Comparison of ENCODE assay signal across 8 cellular contexts in genomic region chr1:146938242-146938902, GRCh38.
DNase-seq lines count a peak whose midpoint lies in the region; ATAC-seq and FAIRE-seq lines count a peak whose summit lies in the region.
"Not testable (repeated sequence)": the region's sequence is repeated elsewhere in the genome, so short reads cannot be mapped to it uniquely, and the experiment has no call there.

Gene NBPF12, plus strand, starts transcription at chr1:146938324. Its CDS starts 21,820 bp downstream, at chr1:146960144.

- not testable (repeated sequence) for H3K36me3 Mint-ChIP-seq in memory B cell

- H3K27ac Mint-ChIP-seq in memory B cell = peak within 1 kb of the TSS; percentile 94

- not testable (repeated sequence) for H3K4me1 Mint-ChIP-seq in memory B cell

- peak; percentile 65 for DNase-seq in CMK (ENCODE audit: low read depth)
- peak; percentile 21 for DNase-seq in HTR-8/SVneo (ENCODE audit: insufficient read length, low spot score)
- DNase-seq in NOMO-1 treated with DMSO at 0.1 percent for 48 hours (lab: John Stamatoyannopoulos, UW; ENCODE audit: unreplicated experiment) = peak; percentile 51
- DNase-seq in activated CD8-positive, alpha-beta memory T cell treated with anti-CD3 and anti-CD28 coated beads for 1 hour (ENCODE audit: extremely low read depth in 1 of 2, low read depth in 1 of 2) = peak; percentile 34 to 65
- peak; percentile 60 for DNase-seq in effector CD8-positive, alpha-beta T cell (lab: John Stamatoyannopoulos, UW)
- peak; percentile 63 to 80 for DNase-seq in memory B cell (ENCODE audit: low spot score in 2 of 2)
- peak; percentile 70 to 83 (median 70) for DNase-seq in stimulated activated CD4-positive, alpha-beta T cell treated with anti-CD3 and anti-CD28 coated beads, TNF-alpha, amount 100 ng/mL, for 24 hours (ENCODE audit: low read depth in 3 of 3)

- peak within 1 kb of the TSS; percentile 93 for H3K4me3 Mint-ChIP-seq in memory B cell

- peak; percentile 76 for ATAC-seq in GM21367 (IDR thresholded peaks at IDR 0.05; ENCODE audit: unreplicated experiment)
- ATAC-seq in memory B cell (ENCODE audit: low read depth) = peak; percentile 76

- H3K9me3 Mint-ChIP-seq in memory B cell = not testable (repeated sequence)

- H3K27me3 Mint-ChIP-seq in memory B cell = not testable (repeated sequence)

- FAIRE-seq in HTR-8/SVneo (lab: Jason Lieb, UNC) = not testable (repeated sequence)

Comparison
In these comparisons a context has a peak if more than half of its experiments do, and no peak if none do; other contexts are left out.
1. Peak in every context shown above with its lines: DNase-seq and ATAC-seq.
2. DNase-seq: peak in every context shown above with its lines; median percentile 72 in memory B cell; 70 in stimulated activated CD4-positive, alpha-beta T cell treated with anti-CD3 and anti-CD28 coated beads, TNF-alpha, amount 100 ng/mL, for 24 hours; 65 in CMK; 60 in effector CD8-positive, alpha-beta T cell; 51 in NOMO-1 treated with DMSO at 0.1 percent for 48 hours; 50 in activated CD8-positive, alpha-beta memory T cell treated with anti-CD3 and anti-CD28 coated beads for 1 hour; 21 in HTR-8/SVneo.